9 cellular contexts compared by ENCODE assay signal in genomic region chr4:78656968-78657445, GRCh38.
DNase-seq lines count a peak whose midpoint lies in the region; ATAC-seq and TF ChIP-seq lines count a peak whose summit lies in the region.
"Had no signal": no experiment of that assay in that cellular context is flagged by ENCODE, and none has a peak within 500 bp of the region (broad histone marks: within the 10 kb centered on the region; RNA-seq: fewer than 3 reads in every experiment).

No MANE protein-coding gene starts in this region.

- no peak for TF ChIP-seq CTCF in GM06990 (IDR thresholded peaks at IDR 0.05; ENCODE audit: insufficient read depth, low read length, poor library complexity, severe bottlenecking)
- no peak for TF ChIP-seq CTCF in activated B cell treated with CpG ODN at 0.5 μM for 24 hours (IDR thresholded peaks at IDR 0.05)

- no peaks in the 10 kb centered on the region for H3K79me2 ChIP-seq in mesendoderm (ENCODE audit: control insufficient read depth, insufficient read depth, low read length)

- no peak overlapping the region for H2BK120ac ChIP-seq in mesendoderm (ENCODE audit: low read depth, low read length)

- POLR2A ChIA-PET in activated B cell treated with CpG ODN at 0.5 μM for 24 hours (lab: Charles Lee) = interaction anchor here (1.0 to 3.3 kb wide), 4 partner anchors 15 to 120 kb away, joined by 3 to 21 read pairs (median 6); partner anchors contain the start of gene BMP2K

- no peak overlapping the region for H3K4me2 ChIP-seq in mesendoderm (ENCODE audit: low read length)

- H3K4ac ChIP-seq in mesendoderm (ENCODE audit: low read depth, low read length) = no peak overlapping the region

- H3K9me3 Mint-ChIP-seq in activated B cell treated with CpG ODN at 0.5 μM for 24 hours = no peaks in the 10 kb centered on the region

- no peak overlapping the region for H3K27ac ChIP-seq in mesendoderm (ENCODE audit: low read depth, low read length)
- H3K27ac ChIP-seq: epithelial cell of prostate had no signal

- H3K4me1 ChIP-seq in mesendoderm (ENCODE audit: control insufficient read depth, low read depth, low read length) = peaks cover 2% of the 10 kb centered on the region

- H3K4me1 Mint-ChIP-seq in activated B cell treated with CpG ODN at 0.5 μM for 24 hours = peaks cover 51% of the 10 kb centered on the region

- no peak overlapping the region for H2BK5ac ChIP-seq in mesendoderm (ENCODE audit: low read length)

- no peak overlapping the region for H2AK5ac ChIP-seq in mesendoderm (ENCODE audit: low read length)

- H3K4me3 ChIP-seq in GM06990 (replicated peaks; ENCODE audit: low read depth, low read length) (0 out of 2 replicates have a peak overlapping the region, but pooled peaks have one; percentile 4), mesendoderm (ENCODE audit: low read length) (no peak overlapping the region)

- H3K36me3 ChIP-seq in GM06990 (ENCODE audit: control insufficient read depth, insufficient read depth, low read length) (no peaks in the 10 kb centered on the region), mesendoderm (ENCODE audit: control insufficient read depth, insufficient read depth, low read length) (no peaks in the 10 kb centered on the region)

- peak; percentile 32 for ATAC-seq in HG03045 (IDR thresholded peaks at IDR 0.05; ENCODE audit: unreplicated experiment)
- no peak for ATAC-seq in activated B cell treated with CpG ODN at 0.5 μM for 24 hours (ENCODE audit: low read depth)

- H3K23ac ChIP-seq in mesendoderm (ENCODE audit: low read length) = no peak overlapping the region

- H4K8ac ChIP-seq in mesendoderm (ENCODE audit: low read depth, low read length) = no peak overlapping the region

- intact Hi-C loops in activated B cell treated with CpG ODN at 0.5 μM for 24 hours (cut with micrococcal nuclease) = loop anchor here (1.0 kb wide), 1 partner anchor 13 kb away; no protein-coding TSS in a partner anchor

- H3K79me1 ChIP-seq in mesendoderm (ENCODE audit: low read length) = no peaks in the 10 kb centered on the region

- H3K56ac ChIP-seq in mesendoderm (ENCODE audit: low read length) = peak overlapping the region; percentile 72

- peak overlapping the region; percentile 85 for H3K27ac Mint-ChIP-seq in activated B cell treated with CpG ODN at 0.5 μM for 24 hours

- H2BK15ac ChIP-seq in mesendoderm (replicated peaks; ENCODE audit: low read depth) = peak overlapping the region; percentile 57

- DNase-seq in GM06990 (ENCODE audit: extremely low read depth, insufficient read length) (peak; percentile 55), activated B cell treated with CpG ODN at 0.5 μM for 24 hours (no peak), mesendoderm (no peak), germinal center (ENCODE audit: low spot score) (no peak), NCI-H1417 treated with DMSO at 0.1 percent for 48 hours (lab: John Stamatoyannopoulos, UW) (no peak), NCI-H146 (lab: John Stamatoyannopoulos, UW) (no peak), NCI-H226 (no peak)

- WGBS in mesendoderm (ENCODE audit: extremely low coverage, insufficient coverage, low lambda C conversion rate) = no CpG with 5 or more reads among the region's 7 CpGs

- H3K4me3 Mint-ChIP-seq in activated B cell treated with CpG ODN at 0.5 μM for 24 hours = peak overlapping the region; percentile 72

- CTCF ChIA-PET in activated B cell treated with CpG ODN at 0.5 μM for 24 hours (lab: Charles Lee) = no interaction called here

- no peak overlapping the region for H3K9ac ChIP-seq in mesendoderm (ENCODE audit: low read length)

- H3K18ac ChIP-seq in mesendoderm (ENCODE audit: low read length) = no peak overlapping the region

- H4K5ac ChIP-seq in mesendoderm (ENCODE audit: low read length) = no peak overlapping the region

- no peaks in the 10 kb centered on the region for H3K27me3 Mint-ChIP-seq in activated B cell treated with CpG ODN at 0.5 μM for 24 hours

- H3K36me3 Mint-ChIP-seq in activated B cell treated with CpG ODN at 0.5 μM for 24 hours (ENCODE audit: low read depth) = no peaks in the 10 kb centered on the region

- H3K27me3 ChIP-seq in GM06990 (replicated peaks; ENCODE audit: control insufficient read depth, insufficient read depth, low read length) (no peaks in the 10 kb centered on the region), mesendoderm (ENCODE audit: insufficient read depth, low read length, poor library complexity) (no peaks in the 10 kb centered on the region)
